Comparison of ENCODE assay signal across 34 cellular contexts in the genomic region with DNA sequence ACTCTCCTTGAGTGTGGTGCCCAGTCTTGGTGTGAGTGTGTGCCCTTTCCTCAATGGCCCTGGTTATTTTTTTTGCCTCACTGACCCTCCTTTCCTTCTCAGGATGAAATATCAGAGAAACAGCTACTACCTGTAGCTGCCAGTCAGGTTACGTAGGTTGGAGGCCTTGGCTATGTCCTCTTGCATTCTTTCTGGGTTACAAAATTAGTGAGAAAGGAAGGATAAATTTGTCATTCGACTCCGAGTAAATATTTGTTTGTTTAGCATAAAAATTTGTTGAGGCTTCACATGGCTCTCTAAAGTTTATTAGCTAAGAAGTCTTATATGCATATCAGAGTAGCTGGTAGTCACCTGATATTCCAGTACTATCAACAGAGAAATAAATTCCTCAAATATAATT.
"Had no signal": no experiment of that assay in that cellular context is flagged by ENCODE, and none has a peak within 500 bp of the region (broad histone marks: within the 10 kb centered on the region; RNA-seq: fewer than 3 reads in every experiment).

No MANE protein-coding gene starts in this region.

- H3K27me3 Mint-ChIP-seq: activated CD4-positive, alpha-beta memory T cell treated with anti-CD3 and anti-CD28 coated beads for 36 hours; activated CD4-positive, alpha-beta T cell treated with anti-CD3 and anti-CD28 coated beads for 36 hours; activated CD4-positive, alpha-beta T cell treated with anti-CD3 and anti-CD28 coated beads, Interleukin-2, amount 10 ng/mL, durations not matched to agents 24 days and 14 days; activated CD8-positive, alpha-beta memory T cell treated with anti-CD3 and anti-CD28 coated beads, Interleukin-2, amount 10 ng/mL, durations not matched to agents 7 days and 5 days; activated naive CD4-positive, alpha-beta T cell treated with anti-CD3 and anti-CD28 coated beads, Interleukin-2, amount 50 U/mL, for 24 hours; activated naive CD8-positive, alpha-beta T cell treated with anti-CD3 and anti-CD28 coated beads for 36 hours; activated naive CD8-positive, alpha-beta T cell treated with anti-CD3 and anti-CD28 coated beads, Interleukin-2, amount 50 U/mL, for 24 hours; effector memory CD8-positive, alpha-beta T cell; T-helper 17 cell had no signal

- ATAC-seq: activated CD4-positive, alpha-beta T cell treated with anti-CD3 and anti-CD28 coated beads for 36 hours; activated CD8-positive, alpha-beta memory T cell treated with anti-CD3 and anti-CD28 coated beads, Interleukin-2, amount 10 ng/mL, durations not matched to agents 7 days and 5 days; activated CD8-positive, alpha-beta T cell treated with anti-CD3 and anti-CD28 coated beads, Interleukin-2, amount 10 ng/mL, durations not matched to agents 7 days and 5 days; activated naive CD8-positive, alpha-beta T cell treated with anti-CD3 and anti-CD28 coated beads, Interleukin-2, amount 50 U/mL, for 24 hours; body of pancreas; effector memory CD8-positive, alpha-beta T cell; gastroesophageal sphincter; heart right ventricle; T-helper 17 cell had no signal

- H3K4me3 Mint-ChIP-seq: activated CD4-positive, alpha-beta memory T cell treated with anti-CD3 and anti-CD28 coated beads for 36 hours; activated CD4-positive, alpha-beta T cell treated with anti-CD3 and anti-CD28 coated beads for 36 hours; activated CD4-positive, alpha-beta T cell treated with anti-CD3 and anti-CD28 coated beads, Interleukin-2, amount 10 ng/mL, durations not matched to agents 24 days and 14 days; activated CD8-positive, alpha-beta memory T cell treated with anti-CD3 and anti-CD28 coated beads, Interleukin-2, amount 10 ng/mL, durations not matched to agents 7 days and 5 days; activated CD8-positive, alpha-beta T cell treated with anti-CD3 and anti-CD28 coated beads, Interleukin-2, amount 10 ng/mL, durations not matched to agents 7 days and 5 days; activated naive CD4-positive, alpha-beta T cell treated with anti-CD3 and anti-CD28 coated beads for 36 hours; activated naive CD4-positive, alpha-beta T cell treated with anti-CD3 and anti-CD28 coated beads, Interleukin-2, amount 50 U/mL, for 24 hours; activated naive CD8-positive, alpha-beta T cell treated with anti-CD3 and anti-CD28 coated beads for 36 hours; activated naive CD8-positive, alpha-beta T cell treated with anti-CD3 and anti-CD28 coated beads, Interleukin-2, amount 50 U/mL, for 24 hours; activated T-helper 1 cell treated with anti-CD3 and anti-CD28 coated beads, Interleukin-12 subunit alpha, Interleukin-12 subunit beta, Interleukin-2, Interleukin-4 antibody, amounts not matched to agents 30 ng/mL and 10 ng/mL and 1 ng/mL, durations not matched to agents 14 hours and 24 hours and 36 hours; effector memory CD8-positive, alpha-beta T cell; T-helper 17 cell; T-helper 2 cell treated with Interferon-gamma antibody and Interleukin-4, amounts not matched to agents 5 μg/mL and 100 μg/mL, for 36 hours had no signal

- H3K27me3 ChIP-seq: adrenal gland, body of pancreas, esophagus squamous epithelium, gastroesophageal sphincter, heart right ventricle had no signal

- H3K4me3 ChIP-seq: adrenal gland, body of pancreas, esophagus squamous epithelium, gastroesophageal sphincter, heart right ventricle had no signal

- DNase-seq: activated CD4-positive, alpha-beta memory T cell treated with anti-CD3 and anti-CD28 coated beads for 36 hours; activated CD4-positive, alpha-beta T cell treated with anti-CD3 and anti-CD28 coated beads for 36 hours; activated CD4-positive, alpha-beta T cell treated with anti-CD3 and anti-CD28 coated beads, Interleukin-2, amount 10 ng/mL, durations not matched to agents 24 days and 14 days; activated CD4-positive, CD25-positive, alpha-beta regulatory T cell; activated CD4-positive, CD25-positive, alpha-beta regulatory T cell treated with anti-CD3 and anti-CD28 coated beads, Interleukin-2, amount 50 U/mL, for 72 hours; activated CD8-positive, alpha-beta memory T cell treated with anti-CD3 and anti-CD28 coated beads, Interleukin-2, amount 10 ng/mL, durations not matched to agents 7 days and 5 days; activated CD8-positive, alpha-beta memory T cell treated with anti-CD3 and anti-CD28 coated beads, Interleukin-2, amount 50 U/mL, for 4 hours; activated CD8-positive, alpha-beta T cell treated with anti-CD3 and anti-CD28 coated beads, Interleukin-2, amount 10 ng/mL, durations not matched to agents 7 days and 5 days; activated effector memory CD4-positive, alpha-beta T cell treated with anti-CD3 and anti-CD28 coated beads, Interleukin-2, amount 50 U/mL, for 16 hours; activated naive CD4-positive, alpha-beta T cell treated with anti-CD3 and anti-CD28 coated beads for 36 hours; activated naive CD8-positive, alpha-beta T cell treated with anti-CD3 and anti-CD28 coated beads for 36 hours; activated naive CD8-positive, alpha-beta T cell treated with anti-CD3 and anti-CD28 coated beads, Interleukin-2, amount 50 U/mL, for 24 hours; activated T-cell treated with anti-CD3 and anti-CD28 coated beads, Interleukin-2, amount 50 U/mL, for 1 hour; activated T-cell treated with anti-CD3 and anti-CD28 coated beads, Interleukin-2, amount 50 U/mL, for 48 hours; adrenal gland; amygdala; aorta; body of pancreas; caudate nucleus; cortex of kidney; dermis blood vessel endothelial cell; effector CD4-positive, alpha-beta T cell; effector memory CD8-positive, alpha-beta T cell; esophagus squamous epithelium; foreskin melanocyte; heart right ventricle; T-helper 17 cell; T1000 had no signal

- H3K9me3 ChIP-seq: adrenal gland, body of pancreas, esophagus squamous epithelium, gastroesophageal sphincter, heart right ventricle had no signal

- H3K27ac ChIP-seq: adrenal gland, body of pancreas, epithelial cell of prostate, esophagus squamous epithelium, gastroesophageal sphincter, heart right ventricle had no signal

- H3K27ac Mint-ChIP-seq: activated CD4-positive, alpha-beta memory T cell treated with anti-CD3 and anti-CD28 coated beads for 36 hours; activated CD4-positive, alpha-beta T cell treated with anti-CD3 and anti-CD28 coated beads for 36 hours; activated CD4-positive, alpha-beta T cell treated with anti-CD3 and anti-CD28 coated beads, Interleukin-2, amount 10 ng/mL, durations not matched to agents 24 days and 14 days; activated CD8-positive, alpha-beta memory T cell treated with anti-CD3 and anti-CD28 coated beads, Interleukin-2, amount 10 ng/mL, durations not matched to agents 7 days and 5 days; activated CD8-positive, alpha-beta T cell treated with anti-CD3 and anti-CD28 coated beads, Interleukin-2, amount 10 ng/mL, durations not matched to agents 7 days and 5 days; activated naive CD4-positive, alpha-beta T cell treated with anti-CD3 and anti-CD28 coated beads for 36 hours; activated naive CD4-positive, alpha-beta T cell treated with anti-CD3 and anti-CD28 coated beads, Interleukin-2, amount 50 U/mL, for 24 hours; activated naive CD8-positive, alpha-beta T cell treated with anti-CD3 and anti-CD28 coated beads for 36 hours; activated naive CD8-positive, alpha-beta T cell treated with anti-CD3 and anti-CD28 coated beads, Interleukin-2, amount 50 U/mL, for 24 hours; activated T-helper 1 cell treated with anti-CD3 and anti-CD28 coated beads, Interleukin-12 subunit alpha, Interleukin-12 subunit beta, Interleukin-2, Interleukin-4 antibody, amounts not matched to agents 30 ng/mL and 10 ng/mL and 1 ng/mL, durations not matched to agents 14 hours and 24 hours and 36 hours; activated T-helper 2 cell treated with anti-CD3 and anti-CD28 coated beads, Interferon-gamma antibody, Interleukin-2, Interleukin-4, amounts not matched to agents 10 μg/mL and 5 μg/mL and 100 μg/mL, durations not matched to agents 14 hours and 24 hours and 36 hours; effector memory CD8-positive, alpha-beta T cell; T-helper 17 cell; T-helper 2 cell treated with Interferon-gamma antibody and Interleukin-4, amounts not matched to agents 5 μg/mL and 100 μg/mL, for 36 hours had no signal

- H3K9me3 Mint-ChIP-seq: activated CD4-positive, alpha-beta memory T cell treated with anti-CD3 and anti-CD28 coated beads for 36 hours; activated CD4-positive, alpha-beta T cell treated with anti-CD3 and anti-CD28 coated beads, Interleukin-2, amount 10 ng/mL, durations not matched to agents 24 days and 14 days; activated naive CD4-positive, alpha-beta T cell treated with anti-CD3 and anti-CD28 coated beads for 36 hours; activated naive CD4-positive, alpha-beta T cell treated with anti-CD3 and anti-CD28 coated beads, Interleukin-2, amount 50 U/mL, for 24 hours; activated naive CD8-positive, alpha-beta T cell treated with anti-CD3 and anti-CD28 coated beads for 36 hours; activated naive CD8-positive, alpha-beta T cell treated with anti-CD3 and anti-CD28 coated beads, Interleukin-2, amount 50 U/mL, for 24 hours; activated T-helper 1 cell treated with anti-CD3 and anti-CD28 coated beads, Interleukin-12 subunit alpha, Interleukin-12 subunit beta, Interleukin-2, Interleukin-4 antibody, amounts not matched to agents 30 ng/mL and 10 ng/mL and 1 ng/mL, durations not matched to agents 14 hours and 24 hours and 36 hours; activated T-helper 2 cell treated with anti-CD3 and anti-CD28 coated beads, Interferon-gamma antibody, Interleukin-2, Interleukin-4, amounts not matched to agents 10 μg/mL and 5 μg/mL and 100 μg/mL, durations not matched to agents 14 hours and 24 hours and 36 hours; effector memory CD8-positive, alpha-beta T cell; T-helper 2 cell treated with Interferon-gamma antibody and Interleukin-4, amounts not matched to agents 5 μg/mL and 100 μg/mL, for 36 hours had no signal
